In the genomic region with DNA sequence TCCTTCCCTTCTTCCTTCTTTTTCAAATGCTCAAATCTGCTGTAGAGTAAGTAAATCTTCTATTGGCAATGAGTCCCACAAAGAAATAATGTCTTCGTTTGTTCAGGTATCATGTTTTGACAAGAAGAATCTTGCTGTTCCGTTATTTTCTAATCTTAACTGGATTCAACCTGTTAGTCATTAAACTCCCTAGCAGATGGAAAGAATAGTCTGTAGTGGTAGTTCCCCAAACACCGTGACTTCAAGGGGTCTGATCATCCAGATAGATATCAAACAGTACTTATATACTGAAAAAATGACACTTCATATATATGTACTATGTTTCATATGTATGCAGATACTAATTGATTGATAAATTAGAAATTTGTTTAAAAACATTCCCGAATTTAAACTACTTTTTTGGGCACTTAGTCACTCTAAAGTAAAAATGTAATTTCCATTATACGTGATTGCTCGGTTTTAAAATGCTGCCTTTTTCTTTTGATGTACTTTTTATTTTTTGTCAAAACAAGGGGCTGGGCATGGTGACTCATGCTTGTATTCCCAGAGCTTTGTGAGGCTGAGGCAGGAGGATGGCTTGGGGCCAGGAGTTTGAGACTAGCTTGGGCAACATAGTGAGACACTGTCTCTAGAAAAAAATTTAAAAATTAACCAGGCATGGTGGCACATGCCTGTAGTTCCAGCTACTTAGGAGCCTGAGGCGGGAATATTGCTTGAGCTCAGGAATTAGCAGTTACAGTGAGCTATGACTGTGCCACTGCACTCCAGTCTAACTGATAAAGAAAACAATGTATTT, we compare ENCODE assay signal across 9 cellular contexts.
DNase-seq lines count a peak whose midpoint lies in the region; ATAC-seq and TF ChIP-seq lines count a peak whose summit lies in the region.
"Had no signal": no experiment of that assay in that cellular context is flagged by ENCODE, and none has a peak within 500 bp of the region (broad histone marks: within the 10 kb centered on the region; RNA-seq: fewer than 3 reads in every experiment).

No MANE protein-coding gene starts in this region.

- no peak overlapping the region for H3K27ac Mint-ChIP-seq in naive thymus-derived CD8-positive, alpha-beta T cell

- TF ChIP-seq CTCF in RWPE2 (IDR thresholded peaks at IDR 0.05; ENCODE audit: poor library complexity, severe bottlenecking) (no peak), fibroblast of pulmonary artery (IDR thresholded peaks at IDR 0.05; ENCODE audit: low read length, missing control alignments) (no peak)

- H3K18ac ChIP-seq in trophoblast cell (ENCODE audit: low read length): no peak overlapping the region

- H3K14ac ChIP-seq in trophoblast cell (ENCODE audit: low read length): no peak overlapping the region

- no peak overlapping the region for H3K23ac ChIP-seq in trophoblast cell (ENCODE audit: low read length)

- H4K8ac ChIP-seq in trophoblast cell (ENCODE audit: low read depth, low read length): no peak overlapping the region

- H3K36me3 ChIP-seq in RWPE2 (ENCODE audit: low read depth): no peaks in the 10 kb centered on the region
- no peaks in the 10 kb centered on the region for H3K36me3 ChIP-seq in trophoblast cell (ENCODE audit: control insufficient read depth in 1 of 2, insufficient read depth in 2 of 2, low read length in 2 of 2)

- no peak overlapping the region for H4K12ac ChIP-seq in trophoblast cell (ENCODE audit: low read depth, low read length)

- H2AK5ac ChIP-seq in trophoblast cell (ENCODE audit: low read length): no peak overlapping the region

- peaks cover 62% of the 10 kb centered on the region for H3K4me1 ChIP-seq in RWPE2 (ENCODE audit: insufficient read depth, poor library complexity, severe bottlenecking)
- peaks cover 3 to 6% of the 10 kb centered on the region in 2 experiments for H3K4me1 ChIP-seq in trophoblast cell (ENCODE audit: control insufficient read depth in 1 of 2, insufficient read depth in 2 of 2, low read length in 2 of 2)

- H3K9me3 Mint-ChIP-seq in naive thymus-derived CD8-positive, alpha-beta T cell: peaks cover 0 to 4% (median 0%) of the 10 kb centered on the region in 9 donors

- peaks cover 2% of the 10 kb centered on the region for H3K79me1 ChIP-seq in trophoblast cell (ENCODE audit: low read length)

- no peak overlapping the region for H2AFZ ChIP-seq in trophoblast cell (ENCODE audit: insufficient read depth, low read length, poor library complexity)

- peaks cover 0 to 1% (median 0%) of the 10 kb centered on the region in 5 donors for H3K27me3 Mint-ChIP-seq in naive thymus-derived CD8-positive, alpha-beta T cell

- POLR2A ChIA-PET in naive thymus-derived CD8-positive, alpha-beta T cell (lab: Charles Lee): no interaction called here

- H3K27me3 ChIP-seq in RWPE2 (ENCODE audit: insufficient read depth, poor library complexity, severe bottlenecking) (no peaks in the 10 kb centered on the region), trophoblast cell (ENCODE audit: insufficient read depth, low read length) (no peaks in the 10 kb centered on the region)

- H3K9me3 ChIP-seq in RWPE2 (ENCODE audit: severe bottlenecking): no peaks in the 10 kb centered on the region
- H3K9me3 ChIP-seq in trophoblast cell (ENCODE audit: insufficient read depth, low read depth, low read length): no peaks in the 10 kb centered on the region

- no peak overlapping the region for H2BK5ac ChIP-seq in trophoblast cell (ENCODE audit: low read depth, low read length, poor library complexity)

- ATAC-seq in RWPE2 (ENCODE audit: low read depth) (peak; percentile 74), HG02588 (IDR thresholded peaks at IDR 0.05; ENCODE audit: unreplicated experiment) (no peak), HG03378 (IDR thresholded peaks at IDR 0.05; ENCODE audit: unreplicated experiment) (no peak)
- no peak for ATAC-seq in naive thymus-derived CD8-positive, alpha-beta T cell

- H3K4ac ChIP-seq in trophoblast cell (ENCODE audit: low read depth, low read length): no peak overlapping the region

- H3K27ac ChIP-seq in RWPE2 (ENCODE audit: poor library complexity, severe bottlenecking) (peak overlapping the region; percentile 99), trophoblast cell (ENCODE audit: low read depth, low read length) (no peak overlapping the region)

- DNase-seq in EH (ENCODE audit: low read depth) (peak; percentile 94), RWPE2 (ENCODE audit: low spot score) (peak; percentile 93), fibroblast of pulmonary artery (ENCODE audit: low read depth) (peak; percentile 94), trophoblast cell (peak; percentile 90 to 94), NCI-H2227 (lab: John Stamatoyannopoulos, UW; ENCODE audit: unreplicated experiment) (no peak)
- DNase-seq in naive thymus-derived CD8-positive, alpha-beta T cell: no peak
- DNase-seq: GDM1 had no signal

- H3K4me3 ChIP-seq in RWPE2 (ENCODE audit: severe bottlenecking) (no peak overlapping the region), fibroblast of pulmonary artery (replicated peaks; ENCODE audit: low read depth, low read length) (no peak overlapping the region), trophoblast cell (ENCODE audit: low read depth, low read length) (no peak overlapping the region)

- WGBS in trophoblast cell (ENCODE audit: extremely low coverage, insufficient coverage, insufficient read length): no CpG with 5 or more reads among the region's 7 CpGs

- H2BK12ac ChIP-seq in trophoblast cell (ENCODE audit: low read length): no peak overlapping the region

- no peak overlapping the region for H3K4me3 Mint-ChIP-seq in naive thymus-derived CD8-positive, alpha-beta T cell

- H3K79me2 ChIP-seq in trophoblast cell (ENCODE audit: control insufficient read depth, insufficient read depth, low read length, poor library complexity): no peaks in the 10 kb centered on the region

- no peaks in the 10 kb centered on the region for H3K36me3 Mint-ChIP-seq in naive thymus-derived CD8-positive, alpha-beta T cell

- H4K91ac ChIP-seq in trophoblast cell (ENCODE audit: low read depth, low read length): no peak overlapping the region

- H3K4me1 Mint-ChIP-seq in naive thymus-derived CD8-positive, alpha-beta T cell: peaks cover 5 to 16% (median 7%) of the 10 kb centered on the region in 4 donors

- H3K4me2 ChIP-seq in trophoblast cell (ENCODE audit: low read length): no peak overlapping the region

- no peak overlapping the region for H2BK120ac ChIP-seq in trophoblast cell (ENCODE audit: insufficient read depth, low read length, poor library complexity)

- no peak overlapping the region for H3K9ac ChIP-seq in trophoblast cell (ENCODE audit: low read length)

Comparison
In these comparisons a context has a peak if more than half of its experiments do, and no peak if none do; other contexts are left out.
1. DNase-seq: peak in EH (single experiment), RWPE2 (single experiment), fibroblast of pulmonary artery (single experiment) and trophoblast cell (2 of 2); none in NCI-H2227 (single experiment) and naive thymus-derived CD8-positive, alpha-beta T cell (0 of 10).